Comparison of ENCODE assay signal across 1 cellular context in the genomic region with DNA sequence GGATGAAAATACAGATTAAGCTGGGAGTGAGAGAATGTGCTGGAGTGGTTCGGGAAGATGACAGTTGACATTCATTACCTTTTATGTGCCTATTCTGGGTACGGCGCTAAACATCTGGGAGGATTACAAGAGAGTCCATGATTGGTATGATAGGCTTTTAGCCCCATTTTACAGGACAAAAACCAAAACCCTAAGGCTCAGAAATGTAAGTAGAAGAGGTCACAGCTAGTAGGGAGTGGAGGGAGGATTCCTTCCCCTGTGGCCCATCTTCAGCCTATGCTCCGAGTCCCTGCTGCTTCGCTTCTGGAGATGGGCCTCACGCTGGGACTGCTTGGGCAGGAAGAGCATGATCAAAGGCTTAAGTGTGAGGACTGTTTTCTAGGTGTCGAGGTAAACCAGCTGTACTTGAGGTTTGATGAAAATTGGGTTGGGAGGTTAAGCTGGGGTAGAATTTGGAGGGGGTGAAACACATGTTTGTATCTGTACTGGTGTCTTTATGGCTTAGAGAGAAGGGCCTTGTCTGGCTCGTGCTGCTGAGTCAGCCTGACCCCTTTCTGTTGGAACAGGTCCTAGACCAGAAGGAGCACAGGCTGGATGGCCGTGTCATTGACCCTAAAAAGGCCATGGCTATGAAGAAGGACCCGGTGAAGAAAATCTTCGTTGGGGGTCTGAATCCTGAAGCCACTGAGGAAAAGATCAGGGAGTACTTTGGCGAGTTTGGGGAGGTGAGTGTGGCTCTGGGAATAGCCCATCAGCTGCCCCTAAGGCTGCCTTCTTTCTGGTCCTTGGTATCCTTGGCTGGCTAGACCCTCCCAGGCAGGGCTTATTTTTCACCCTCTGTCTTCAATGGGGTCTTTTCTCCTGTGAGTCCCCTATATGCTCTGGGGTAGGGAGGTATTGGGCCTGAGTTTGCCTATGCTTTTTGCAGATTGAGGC.
TF ChIP-seq lines count a peak whose summit lies in the region.

No MANE protein-coding gene starts in this region.

TF ChIP-seq in K562, 482 proteins besides CTCF, POLR2A, EP300 and RAD21:
- TF ChIP-seq MAFK (IDR thresholded peaks at IDR 0.05; ENCODE audit: low read length) (peak; percentile 61), MAFG (tag; conservative IDR thresholded peaks at IDR 0.05) (peak; percentile 25; the same call in 1 of the 2 replicates), SNRNP70 (optimal IDR thresholded peaks at IDR 0.05; ENCODE audit: low read depth, low read length) (peak; percentile 82), SIN3A (IDR thresholded peaks at IDR 0.05; ENCODE audit: borderline replicate concordance in 2 of 2, control insufficient read depth in 1 of 2, low read depth in 2 of 2, low read length in 2 of 2) (0 out of 4 replicates have a peak, but pooled peaks of 1 of the 2 experiments have one; percentile 26), ZNF124 (CRISPR knock-in tag; IDR thresholded peaks at IDR 0.05) (no peak), RBFOX2 (IDR thresholded peaks at IDR 0.05; ENCODE audit: low read depth, low read length) (peak; percentile 55), SUPT5H (IDR thresholded peaks at IDR 0.05) (peak; percentile 48; the same call in 1 of the 2 replicates), YY1 (IDR thresholded peaks at IDR 0.05; ENCODE audit: borderline replicate concordance in 1 of 3, control insufficient read depth in 1 of 3, extremely low read depth in 1 of 3, insufficient read depth in 3 of 3, insufficient read length in 1 of 3, insufficient replicate concordance in 2 of 3, low read depth in 1 of 3, low read length in 2 of 3) (no peak), ZNF316 (IDR thresholded peaks at IDR 0.05) (peak; percentile 78), POLR2B (IDR thresholded peaks at IDR 0.05; ENCODE audit: low read depth, partially characterized antibody) (peak; percentile 19), GTF2B (IDR thresholded peaks at IDR 0.05; ENCODE audit: extremely low read depth, insufficient read length) (no peak), ZNF347 (CRISPR knock-in tag; IDR thresholded peaks at IDR 0.05; ENCODE audit: low read depth) (no peak), GATAD2A (IDR thresholded peaks at IDR 0.05) (no peak), NR3C1 (CRISPR knock-in tag; IDR thresholded peaks at IDR 0.05) (no peak), ETV6 (IDR thresholded peaks at IDR 0.05; ENCODE audit: borderline replicate concordance in 1 of 2, low read depth in 2 of 2, low read length in 1 of 2) (no peak), ETV6 (CRISPR knock-in tag; IDR thresholded peaks at IDR 0.05; ENCODE audit: borderline replicate concordance) (no peak), HDAC8 (tag; IDR thresholded peaks at IDR 0.05) (no peak), C11orf30 (IDR thresholded peaks at IDR 0.05; ENCODE audit: low read depth) (peak; percentile 81), PRDM10 (IDR thresholded peaks at IDR 0.05; ENCODE audit: partially characterized antibody) (peak; percentile 30), ELF2 (CRISPR knock-in tag; IDR thresholded peaks at IDR 0.05) (0 out of 2 replicates have a peak, but pooled peaks have one; percentile 24), NFE2 (IDR thresholded peaks at IDR 0.05; ENCODE audit: low read depth) (0 out of 2 replicates have a peak, but pooled peaks have one; percentile 19), HMG20B (CRISPR knock-in tag; IDR thresholded peaks at IDR 0.05) (no peak), MXI1 (IDR thresholded peaks at IDR 0.05; ENCODE audit: low read depth, low read length) (peak; percentile 16; the same call in 1 of the 2 replicates)
- TF ChIP-seq, protein P1, sequence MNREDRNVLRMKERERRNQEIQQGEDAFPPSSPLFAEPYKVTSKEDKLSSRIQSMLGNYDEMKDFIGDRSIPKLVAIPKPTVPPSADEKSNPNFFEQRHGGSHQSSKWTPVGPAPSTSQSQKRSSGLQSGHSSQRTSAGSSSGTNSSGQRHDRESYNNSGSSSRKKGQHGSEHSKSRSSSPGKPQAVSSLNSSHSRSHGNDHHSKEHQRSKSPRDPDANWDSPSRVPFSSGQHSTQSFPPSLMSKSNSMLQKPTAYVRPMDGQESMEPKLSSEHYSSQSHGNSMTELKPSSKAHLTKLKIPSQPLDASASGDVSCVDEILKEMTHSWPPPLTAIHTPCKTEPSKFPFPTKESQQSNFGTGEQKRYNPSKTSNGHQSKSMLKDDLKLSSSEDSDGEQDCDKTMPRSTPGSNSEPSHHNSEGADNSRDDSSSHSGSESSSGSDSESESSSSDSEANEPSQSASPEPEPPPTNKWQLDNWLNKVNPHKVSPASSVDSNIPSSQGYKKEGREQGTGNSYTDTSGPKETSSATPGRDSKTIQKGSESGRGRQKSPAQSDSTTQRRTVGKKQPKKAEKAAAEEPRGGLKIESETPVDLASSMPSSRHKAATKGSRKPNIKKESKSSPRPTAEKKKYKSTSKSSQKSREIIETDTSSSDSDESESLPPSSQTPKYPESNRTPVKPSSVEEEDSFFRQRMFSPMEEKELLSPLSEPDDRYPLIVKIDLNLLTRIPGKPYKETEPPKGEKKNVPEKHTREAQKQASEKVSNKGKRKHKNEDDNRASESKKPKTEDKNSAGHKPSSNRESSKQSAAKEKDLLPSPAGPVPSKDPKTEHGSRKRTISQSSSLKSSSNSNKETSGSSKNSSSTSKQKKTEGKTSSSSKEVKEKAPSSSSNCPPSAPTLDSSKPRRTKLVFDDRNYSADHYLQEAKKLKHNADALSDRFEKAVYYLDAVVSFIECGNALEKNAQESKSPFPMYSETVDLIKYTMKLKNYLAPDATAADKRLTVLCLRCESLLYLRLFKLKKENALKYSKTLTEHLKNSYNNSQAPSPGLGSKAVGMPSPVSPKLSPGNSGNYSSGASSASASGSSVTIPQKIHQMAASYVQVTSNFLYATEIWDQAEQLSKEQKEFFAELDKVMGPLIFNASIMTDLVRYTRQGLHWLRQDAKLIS (CRISPR knock-in tag; IDR thresholded peaks at IDR 0.05): peak; percentile 53; the same call in 1 of the 2 replicates
- TF ChIP-seq, protein P2, sequence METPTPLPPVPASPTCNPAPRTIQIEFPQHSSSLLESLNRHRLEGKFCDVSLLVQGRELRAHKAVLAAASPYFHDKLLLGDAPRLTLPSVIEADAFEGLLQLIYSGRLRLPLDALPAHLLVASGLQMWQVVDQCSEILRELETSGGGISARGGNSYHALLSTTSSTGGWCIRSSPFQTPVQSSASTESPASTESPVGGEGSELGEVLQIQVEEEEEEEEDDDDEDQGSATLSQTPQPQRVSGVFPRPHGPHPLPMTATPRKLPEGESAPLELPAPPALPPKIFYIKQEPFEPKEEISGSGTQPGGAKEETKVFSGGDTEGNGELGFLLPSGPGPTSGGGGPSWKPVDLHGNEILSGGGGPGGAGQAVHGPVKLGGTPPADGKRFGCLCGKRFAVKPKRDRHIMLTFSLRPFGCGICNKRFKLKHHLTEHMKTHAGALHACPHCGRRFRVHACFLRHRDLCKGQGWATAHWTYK (CRISPR knock-in tag; IDR thresholded peaks at IDR 0.05): no peak
